8 cellular contexts compared by ENCODE assay signal in genomic region chr19:10086904-10087256, GRCh38. TPM values are rescaled to one million over a fixed set of nuclear protein-coding genes. Genes with fewer than 3 reads are reported as not detected.
A peak's percentile ranks its signal among the peaks of the same experiment; 100 is the strongest.
DNase-seq lines count a peak whose midpoint lies in the region; ATAC-seq and TF ChIP-seq lines count a peak whose summit lies in the region.

No MANE protein-coding gene starts in this region.

- no peaks in the 10 kb centered on the region for H3K27me3 ChIP-seq in adipocyte (replicated peaks; ENCODE audit: control insufficient read depth, insufficient read depth, low read length)
- no peaks in the 10 kb centered on the region for H3K27me3 ChIP-seq in kidney epithelial cell (ENCODE audit: control insufficient read depth, insufficient read depth, low read length)

- peaks cover 3% of the 10 kb centered on the region for H3K4me1 ChIP-seq in adipocyte (ENCODE audit: control insufficient read depth, insufficient read depth, low read length)

- TF ChIP-seq CTCF in LNCaP clone FGC (IDR thresholded peaks at IDR 0.05; ENCODE audit: control insufficient read depth, extremely low read depth, insufficient read depth) (no peak), kidney epithelial cell (IDR thresholded peaks at IDR 0.05; ENCODE audit: insufficient read depth, low read length, poor library complexity, severe bottlenecking) (no peak)

- no peak for DNase-seq in LNCaP clone FGC (ENCODE audit: low read depth)
- peak; percentile 45 for DNase-seq in adipocyte (ENCODE audit: low read depth)
- DNase-seq in kidney epithelial cell (ENCODE audit: low read depth), result no peak
- DNase-seq in stimulated activated CD8-positive, alpha-beta memory T cell treated with anti-CD3 and anti-CD28 coated beads, Interleukin-4, amount 100 ng/mL, for 48 hours, result peak; percentile 72
- no peak for DNase-seq in HuH-7 (ENCODE audit: low spot score)
- no peak for DNase-seq in NCI-H2029 (lab: John Stamatoyannopoulos, UW)
- no peak for DNase-seq in cerebellar cortex (ENCODE audit: low spot score)

- H3K9ac ChIP-seq in adipocyte (ENCODE audit: low read length), result peak overlapping the region; percentile 96

- H3K36me3 ChIP-seq in adipocyte (ENCODE audit: control insufficient read depth, insufficient read depth, low read length, severe bottlenecking), result peaks cover 4% of the 10 kb centered on the region
- H3K36me3 ChIP-seq in kidney epithelial cell (ENCODE audit: control insufficient read depth, insufficient read depth, low read length), result no peaks in the 10 kb centered on the region

- no peaks in the 10 kb centered on the region for H3K9me3 ChIP-seq in adipocyte (ENCODE audit: control insufficient read depth, low read length)

- peak overlapping the region; percentile 76 for H3K4me3 ChIP-seq in LNCaP clone FGC (ENCODE audit: low read depth, low read length)
- peak overlapping the region; percentile 90 for H3K4me3 ChIP-seq in adipocyte (ENCODE audit: low read length)
- peak overlapping the region; percentile 95 for H3K4me3 ChIP-seq in kidney epithelial cell (ENCODE audit: low read depth, low read length)

- ATAC-seq in GM18909 (IDR thresholded peaks at IDR 0.05; ENCODE audit: poor library complexity, unreplicated experiment), result no peak

RNA-seq across cellular contexts. Expression of gene SHFL, which starts 0.8 kb away (rescaled TPM):
- total RNA-seq in kidney epithelial cell, result 32.1 and 35.3 TPM in 2 replicates

RNA-seq across cellular contexts. Expression of gene ANGPTL6, which starts 15.6 kb away (rescaled TPM):
- total RNA-seq in kidney epithelial cell, result 0.96 TPM in 1 of 2 replicates, not detected in the other

RNA-seq across cellular contexts. Expression of gene PPAN, which starts 19.3 kb away (rescaled TPM):
- total RNA-seq in kidney epithelial cell, result 50.0 and 63.4 TPM in 2 replicates

RNA-seq across cellular contexts. Expression of gene P2RY11, which starts 24.6 kb away (rescaled TPM):
- 6.3 and 9.4 TPM in 2 replicates for total RNA-seq in kidney epithelial cell

RNA-seq across cellular contexts. Expression of gene EIF3G, which starts 32.8 kb away (rescaled TPM):
- 321 and 329 TPM in 2 replicates for total RNA-seq in kidney epithelial cell

Comparison
In these comparisons a context has a peak if more than half of its experiments do, and no peak if none do; other contexts are left out.
1. DNase-seq: peak in adipocyte (single experiment) and stimulated activated CD8-positive, alpha-beta memory T cell treated with anti-CD3 and anti-CD28 coated beads, Interleukin-4, amount 100 ng/mL, for 48 hours (single experiment); none in LNCaP clone FGC (single experiment), kidney epithelial cell (single experiment), HuH-7 (single experiment), NCI-H2029 (single experiment) and cerebellar cortex (single experiment).
2. Peak in every context shown above with its lines, with median percentiles within 50 percentile points of each other: H3K4me3 ChIP-seq.